8 cellular contexts compared by ENCODE assay signal in the genomic region with DNA sequence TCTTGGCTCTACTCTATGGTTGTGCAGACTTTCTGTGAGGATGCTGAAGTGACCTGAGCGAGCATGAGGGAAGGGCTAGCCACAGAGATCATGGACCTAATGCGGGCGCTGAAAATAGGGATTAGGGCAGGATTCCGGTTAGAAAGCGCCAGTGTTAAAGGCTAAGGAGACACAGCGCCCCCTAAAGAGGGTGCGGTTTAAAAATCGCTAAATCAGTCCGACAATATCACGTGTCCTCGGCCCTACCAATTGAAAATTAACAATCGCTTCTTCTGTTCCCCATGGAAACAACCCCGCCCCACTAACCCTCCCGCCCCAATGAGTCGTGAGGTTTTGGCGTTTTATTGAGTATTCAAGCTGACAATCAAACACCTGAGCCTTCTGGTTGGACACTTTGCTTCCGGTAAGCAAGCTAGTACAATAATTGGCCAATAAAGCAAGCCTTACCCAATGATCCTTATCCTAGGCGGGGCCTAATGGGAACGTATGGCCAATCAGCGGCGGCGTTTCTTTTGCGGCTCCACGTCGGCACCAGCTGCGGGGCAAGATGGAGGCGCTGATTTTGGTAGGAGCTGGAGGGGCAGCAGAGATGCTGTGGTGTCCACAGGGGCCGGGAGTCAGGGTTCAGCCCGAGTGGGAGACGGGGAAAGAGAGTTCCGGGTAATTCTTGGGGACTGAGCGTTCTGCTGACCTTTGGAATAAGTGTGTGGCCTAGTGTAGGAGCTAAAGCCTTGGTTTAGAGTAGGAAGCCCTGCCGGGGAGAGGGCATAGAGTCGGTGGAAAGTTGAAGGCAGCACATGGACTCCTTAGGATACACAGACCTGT.
A peak's percentile ranks its signal among the peaks of the same experiment; 100 is the strongest.
DNase-seq lines count a peak whose midpoint lies in the region; ATAC-seq and TF ChIP-seq lines count a peak whose summit lies in the region.

A gene with protein sequence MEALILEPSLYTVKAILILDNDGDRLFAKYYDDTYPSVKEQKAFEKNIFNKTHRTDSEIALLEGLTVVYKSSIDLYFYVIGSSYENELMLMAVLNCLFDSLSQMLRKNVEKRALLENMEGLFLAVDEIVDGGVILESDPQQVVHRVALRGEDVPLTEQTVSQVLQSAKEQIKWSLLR (plus strand): TSS at position 515 of the 825 bp plus-strand sequence. CDS start 33 bp downstream, at position 548.

- peaks cover 4% of the 10 kb centered on the region for H3K27me3 Mint-ChIP-seq in activated naive CD4-positive, alpha-beta T cell treated with anti-CD3 and anti-CD28 coated beads, Interleukin-2, amount 10 ng/mL, durations not matched to agents 7 days and 5 days

- peaks cover 12% of the 10 kb centered on the region for H3K36me3 Mint-ChIP-seq in activated naive CD4-positive, alpha-beta T cell treated with anti-CD3 and anti-CD28 coated beads, Interleukin-2, amount 10 ng/mL, durations not matched to agents 7 days and 5 days

- CTCF ChIA-PET in GM10248 (lab: Yijun Ruan, JAX), result interaction anchor here (0.7 to 3.2 kb wide), 42 partner anchors 10 to 334 kb away, joined by 3 to 64 read pairs (median 5); a partner anchor contains a TSS
- CTCF ChIA-PET in activated naive CD4-positive, alpha-beta T cell treated with anti-CD3 and anti-CD28 coated beads, Interleukin-2, amount 10 ng/mL, durations not matched to agents 7 days and 5 days (lab: Charles Lee), result interaction anchor here (0.7 to 2.6 kb wide), 17 partner anchors 9 to 111 kb away, joined by 3 to 20 read pairs (median 4); no protein-coding TSS in a partner anchor

- peak within 1 kb of the TSS; percentile 81 for H3K9ac ChIP-seq in SK-N-MC (ENCODE audit: insufficient read length)

- H3K27ac ChIP-seq in SK-N-MC, result peak within 1 kb of the TSS; percentile 78

- no peaks in the 10 kb centered on the region for H3K9me3 ChIP-seq in SK-N-MC (ENCODE audit: low read depth, low read length)

- DNase-seq in GM10248 (ENCODE audit: extremely low spot score) (peak; percentile 92), NB4 (ENCODE audit: low read depth) (peak; percentile 100), SK-N-MC (ENCODE audit: low read depth, low spot score) (peak; percentile 99), germinal center (ENCODE audit: low spot score) (peak; percentile 99), non-pigmented ciliary epithelial cell (ENCODE audit: low read depth) (peak; percentile 99), superior temporal gyrus (ENCODE audit: extremely low spot score) (peak; percentile 100)
- peak; percentile 97 for DNase-seq in activated naive CD4-positive, alpha-beta T cell treated with anti-CD3 and anti-CD28 coated beads, Interleukin-2, amount 10 ng/mL, durations not matched to agents 7 days and 5 days

- H3K27ac Mint-ChIP-seq in activated naive CD4-positive, alpha-beta T cell treated with anti-CD3 and anti-CD28 coated beads, Interleukin-2, amount 10 ng/mL, durations not matched to agents 7 days and 5 days, result peak within 1 kb of the TSS; percentile 86

- peak; percentile 98 for ATAC-seq in HG02571 (IDR thresholded peaks at IDR 0.05; ENCODE audit: unreplicated experiment)

- POLR2A ChIA-PET in GM10248 (lab: Yijun Ruan, JAX), result interaction anchor here (0.6 to 1.2 kb wide), 12 partner anchors 9 to 1930 kb away, joined by 3 to 12 read pairs (median 4); a partner anchor contains a TSS

- TF ChIP-seq POLR2A in NB4 (IDR thresholded peaks at IDR 0.05; ENCODE audit: extremely low read depth, insufficient read length), result peak; percentile 49

- TF ChIP-seq CTCF in GM10248 (IDR thresholded peaks at IDR 0.05; ENCODE audit: control extremely low read depth, extremely low read depth, low read depth, missing control alignments), result peak; percentile 72
- TF ChIP-seq CTCF in NB4 (IDR thresholded peaks at IDR 0.05; ENCODE audit: low read depth, low read length), result peak; percentile 74

- peaks cover 43% of the 10 kb centered on the region for H3K4me1 Mint-ChIP-seq in activated naive CD4-positive, alpha-beta T cell treated with anti-CD3 and anti-CD28 coated beads, Interleukin-2, amount 10 ng/mL, durations not matched to agents 7 days and 5 days

- H3K9me3 Mint-ChIP-seq in activated naive CD4-positive, alpha-beta T cell treated with anti-CD3 and anti-CD28 coated beads, Interleukin-2, amount 10 ng/mL, durations not matched to agents 7 days and 5 days, result no peaks in the 10 kb centered on the region

- peak within 1 kb of the TSS; percentile 96 for H3K4me3 ChIP-seq in NB4 (ENCODE audit: low read depth, low read length)
- peak within 1 kb of the TSS; percentile 85 for H3K4me3 ChIP-seq in SK-N-MC

- H3K4me3 Mint-ChIP-seq in activated naive CD4-positive, alpha-beta T cell treated with anti-CD3 and anti-CD28 coated beads, Interleukin-2, amount 10 ng/mL, durations not matched to agents 7 days and 5 days, result peak within 1 kb of the TSS; percentile 88

- no peaks in the 10 kb centered on the region for H3K36me3 ChIP-seq in SK-N-MC (ENCODE audit: insufficient read depth, low read length)

Comparison
In these comparisons a context has a peak if more than half of its experiments do, and no peak if none do; other contexts are left out.
1. Peak in every context shown above with its lines: DNase-seq, ATAC-seq, H3K4me3 ChIP-seq and H3K27ac ChIP-seq.